Comparison of ENCODE assay signal across 8 cellular contexts in genomic region chr10:2439983-2440382, GRCh38.
"Had no signal": no experiment of that assay in that cellular context is flagged by ENCODE, and none has a peak within 500 bp of the region (broad histone marks: within the 10 kb centered on the region; RNA-seq: fewer than 3 reads in every experiment).

No MANE protein-coding gene starts in this region.

- DNase-seq: IMR-90, KBM-7, KG1 had no signal

- H3K27me3 Mint-ChIP-seq: IgD-negative memory B cell had no signal

- H3K4me2 ChIP-seq: KMS-11 had no signal

- H3K9ac ChIP-seq: KMS-11 had no signal

- H3K4me3 ChIP-seq: K562 had no signal

- H3K27ac Mint-ChIP-seq: IgD-negative memory B cell had no signal

- H3K4me3 Mint-ChIP-seq: IgD-negative memory B cell had no signal

- ATAC-seq: HepG2, K562 had no signal

- H3K4me1 Mint-ChIP-seq: IgD-negative memory B cell had no signal

- H3K27ac ChIP-seq: HL-60, KMS-11 had no signal
